9 cellular contexts compared by ENCODE assay signal in genomic region chr6:13924146-13924948, GRCh38. TPM values are rescaled to one million over a fixed set of nuclear protein-coding genes. Genes with fewer than 3 reads are reported as not detected.
DNase-seq lines count a peak whose midpoint lies in the region; ATAC-seq, FAIRE-seq and TF ChIP-seq lines count a peak whose summit lies in the region.
"Had no signal": no experiment of that assay in that cellular context is flagged by ENCODE, and none has a peak within 500 bp of the region (broad histone marks: within the 10 kb centered on the region; RNA-seq: fewer than 3 reads in every experiment).

No MANE protein-coding gene starts in this region.

- H3K27me3 ChIP-seq in foreskin keratinocyte (peaks cover 58% of the 10 kb centered on the region), ovary (no peaks in the 10 kb centered on the region)

- CTCF ChIA-PET in A549 (lab: Yijun Ruan, JAX): interaction anchor here (0.7 to 1.7 kb wide), 8 partner anchors 9 to 1699 kb away, joined by 3 to 8 read pairs (median 3); no protein-coding TSS in a partner anchor

- WGBS in A549 (ENCODE audit: missing lambda C conversion rate): 10% methylated on average over 15 of the region's 37 CpGs
- WGBS in ovary, 3 donors: 6 to 7% (median 6%) methylated on average over 32 to 37 of the region's 37 CpGs

- H3K9me3 ChIP-seq in A549 (no peaks in the 10 kb centered on the region), ovary (no peaks in the 10 kb centered on the region)

- H3K4me1 Mint-ChIP-seq in activated T-cell treated with anti-CD3 and anti-CD28 coated beads, Interleukin-2, amount 50 U/mL, for 72 hours (ENCODE audit: low read depth): peaks cover 15% of the 10 kb centered on the region

- TF ChIP-seq POLR2A in A549 (IDR thresholded peaks at IDR 0.05; ENCODE audit: low read length) (no peak), ovary (IDR thresholded peaks at IDR 0.05) (no peak)

- peak overlapping the region; percentile 81 for H3K4me2 ChIP-seq in A549

- H3K4me1 ChIP-seq in A549: 0 out of 3 replicates have a peak, but pooled peaks cover 6% of the 10 kb centered on the region
- H3K4me1 ChIP-seq in foreskin keratinocyte: peaks cover 8% of the 10 kb centered on the region
- no peaks in the 10 kb centered on the region for H3K4me1 ChIP-seq in ovary (ENCODE audit: insufficient read depth)

- no peak for TF ChIP-seq EP300 in A549 (IDR thresholded peaks at IDR 0.05)
- TF ChIP-seq EP300 in ovary (IDR thresholded peaks at IDR 0.05): no peak

- POLR2A ChIA-PET in A549 (lab: Yijun Ruan, JAX): interaction anchor here (0.8 kb wide), 1 partner anchor 123 kb away, joined by 3 read pairs; no protein-coding TSS in a partner anchor

- ATAC-seq in A549 (peak; percentile 80 to 89), foreskin keratinocyte (peak; percentile 43), GM18873 (IDR thresholded peaks at IDR 0.05; ENCODE audit: low FRiP score, unreplicated experiment) (no peak)
- peak; percentile 46 to 52 for ATAC-seq in activated T-cell treated with anti-CD3 and anti-CD28 coated beads, Interleukin-2, amount 50 U/mL, for 72 hours (replicated peaks in 1 of 2)

- no peaks in the 10 kb centered on the region for H3K36me3 ChIP-seq in ovary

- FAIRE-seq in A549 (lab: Jason Lieb, UNC): no peak
- FAIRE-seq: islet of Langerhans had no signal

- no peak for TF ChIP-seq RAD21 in A549 (conservative IDR thresholded peaks at IDR 0.05 in 1 of 2, IDR thresholded peaks at IDR 0.05 in 1 of 2)

- DNase-seq in A549 (ENCODE audit: low read depth in 1 of 2, low spot score in 1 of 2) (peak; percentile 17 to 43), NCI-H226 (peak; percentile 27), foreskin keratinocyte (no peak), ovary (peak; percentile 28 to 57 (median 43)), OCI-M2 (lab: John Stamatoyannopoulos, UW; ENCODE audit: unreplicated experiment) (no peak)
- DNase-seq in activated T-cell treated with anti-CD3 and anti-CD28 coated beads, Interleukin-2, amount 50 U/mL, for 72 hours: peak in 1 of 2 donors; percentile 2

- H3K27ac ChIP-seq in A549 (peak overlapping the region; percentile 60 to 86), foreskin keratinocyte (no peak overlapping the region), ovary (no peak overlapping the region)

- H3K27me3 Mint-ChIP-seq in activated T-cell treated with anti-CD3 and anti-CD28 coated beads, Interleukin-2, amount 50 U/mL, for 72 hours (ENCODE audit: low read depth): peaks cover 65% of the 10 kb centered on the region

- H3K36me3 Mint-ChIP-seq in activated T-cell treated with anti-CD3 and anti-CD28 coated beads, Interleukin-2, amount 50 U/mL, for 72 hours (ENCODE audit: insufficient read depth in 2 of 2): peaks cover 0 to 2% of the 10 kb centered on the region in 2 donors

- TF ChIP-seq CTCF in A549 (IDR thresholded peaks at IDR 0.05): no peak
- no peak for TF ChIP-seq CTCF in foreskin keratinocyte (conservative IDR thresholded peaks at IDR 0.05)
- no peak for TF ChIP-seq CTCF in ovary (IDR thresholded peaks at IDR 0.05)

- intact Hi-C loops in ovary (cut with DNase I): loop anchor here in 1 of 4 donors (10.0 kb wide), 1 partner anchor 110 kb away; no protein-coding TSS in a partner anchor

- peak overlapping the region; percentile 59 for H3K4me3 ChIP-seq in A549
- peak overlapping the region; percentile 29 for H3K4me3 ChIP-seq in GM08714 (ENCODE audit: low read length)
- peak overlapping the region; percentile 40 for H3K4me3 ChIP-seq in ovary

- no peaks in the 10 kb centered on the region for H3K9me3 Mint-ChIP-seq in activated T-cell treated with anti-CD3 and anti-CD28 coated beads, Interleukin-2, amount 50 U/mL, for 72 hours

- no peak overlapping the region for H3K27ac Mint-ChIP-seq in activated T-cell treated with anti-CD3 and anti-CD28 coated beads, Interleukin-2, amount 50 U/mL, for 72 hours

- H3K4me3 Mint-ChIP-seq in activated T-cell treated with anti-CD3 and anti-CD28 coated beads, Interleukin-2, amount 50 U/mL, for 72 hours: peak overlapping the region; percentile 83 to 89

TF ChIP-seq in A549, 52 proteins besides CTCF, POLR2A, EP300 and RAD21:
- TF ChIP-seq HOXA7 (CRISPR knock-in tag; IDR thresholded peaks at IDR 0.05) (no peak), JUN (IDR thresholded peaks at IDR 0.05) (peak in 1 of 2 experiments; percentile 9; a peak in 1 of 5 replicates), ATOH8 (CRISPR knock-in tag; IDR thresholded peaks at IDR 0.05; ENCODE audit: low read depth) (no peak)
TF ChIP-seq in A549: peak in this region for 1.

RNA-seq across cellular contexts. Expression of gene RNF182, which starts 0.4 kb away (rescaled TPM):
- polyA plus RNA-seq in A549 (2011; rRNA removed): 1.7 and 2.5 TPM in 2 replicates
- polyA plus RNA-seq in A549 (2012; cell fraction: cytosol; rRNA removed): 0.53 and 1.00 TPM in 2 replicates
- polyA plus RNA-seq in A549 (2012; cell fraction: nucleus; rRNA removed): 0.56 and 1.2 TPM in 2 replicates
- polyA plus RNA-seq in A549 (2017; fragmentation: RNase III; extraction: RNeasy Plus Mini Kit Qiagen cat#74134 plus additional on column Dnase treatment): 4.2 to 4.9 TPM (median 4.4 TPM) in 3 replicates
- 1.8 and 2.8 TPM in 2 replicates for polyA minus RNA-seq in A549 (2011; rRNA and poly(A)+ RNA removed)
- total RNA-seq in activated T-cell treated with anti-CD3 and anti-CD28 coated beads, Interleukin-2, amount 50 U/mL, for 72 hours: not detected
- total RNA-seq in foreskin keratinocyte: 0.67 and 0.85 TPM in 2 replicates
- polyA plus RNA-seq in foreskin keratinocyte: 0.27 and 0.30 TPM in 2 replicates
- total RNA-seq in ovary: 1 to 10 TPM in 4 of 7 donors, under 1 TPM in 2, not detected in 1; 0.42 to 3.9 (median 1.1) TPM
- polyA plus RNA-seq in ovary: under 1 TPM; 0.50 to 0.67 TPM

Comparison
In these comparisons a context has a peak if more than half of its experiments do, and no peak if none do; other contexts are left out.
1. DNase-seq: peak in A549 (2 of 2), NCI-H226 (single experiment) and ovary (5 of 5); none in foreskin keratinocyte (0 of 2) and OCI-M2 (single experiment).
2. H3K27ac ChIP-seq: peak in A549 (2 of 2); none in foreskin keratinocyte (single experiment) and ovary (0 of 2).
3. Peak in every context shown above with its lines, with median percentiles within 50 percentile points of each other: H3K4me3 ChIP-seq.